In genomic region chr18:48616484-48617255, GRCh38 we compare ENCODE assay signal across 26 cellular contexts.
DNase-seq lines count a peak whose midpoint lies in the region; ATAC-seq, FAIRE-seq and TF ChIP-seq lines count a peak whose summit lies in the region.
"Had no signal": no experiment of that assay in that cellular context is flagged by ENCODE, and none has a peak within 500 bp of the region (broad histone marks: within the 10 kb centered on the region; RNA-seq: fewer than 3 reads in every experiment).

No MANE protein-coding gene starts in this region.

- peak; percentile 24 for DNase-seq in Right ventricle myocardium superior
- no peak for DNase-seq in left cardiac atrium
- no peak for DNase-seq in H1 (ENCODE audit: low read depth in 1 of 2, low spot score in 2 of 2)
- DNase-seq in keratinocyte (ENCODE audit: low read depth, low spot score), result no peak
- no peak for DNase-seq in tibial artery
- no peak for DNase-seq in NCI-H1694 treated with DMSO at 0.1 percent for 48 hours (lab: John Stamatoyannopoulos, UW)
- DNase-seq: activated CD4-positive, alpha-beta T cell treated with anti-CD3 and anti-CD28 coated beads for 36 hours; activated T-cell treated with anti-CD3 and anti-CD28 coated beads, Interleukin-2, amount 50 U/mL, for 24 hours; AML-193; brain microvascular endothelial cell; CD8-positive, alpha-beta memory T cell; cortex of kidney; endodermal cell; NCI-H1417 treated with DMSO at 0.1 percent for 48 hours; NCI-H524; nephron progenitor cell; NK-92 treated with Interleukin-12 subunit alpha and Interleukin-12 subunit beta, amount 100 ng/mL, for 24 hours; sigmoid colon; T-helper 17 cell had no signal

- no peak overlapping the region for H3K14ac ChIP-seq in H1 (ENCODE audit: insufficient read length)

- H3K4me1 ChIP-seq in H1 (replicated peaks in 1 of 4; ENCODE audit: control insufficient read depth in 3 of 4, insufficient read depth in 4 of 4, low read length in 3 of 4) (peaks cover 4 to 16% (median 11%) of the 10 kb centered on the region in 4 experiments), keratinocyte (ENCODE audit: control insufficient read depth, extremely low read depth, insufficient read depth, low read length) (peaks cover 22% of the 10 kb centered on the region), tibial artery (peaks cover 0 to 59% (median 53%) of the 10 kb centered on the region in 4 donors)

- H3K56ac ChIP-seq in H1 (replicated peaks; ENCODE audit: insufficient read length, low read depth, low read length), result no peak overlapping the region

- CTCF ChIA-PET in H1 (lab: Charles Lee; ENCODE audit: partially characterized antibody), result interaction anchor here (1.0 to 1.9 kb wide), 4 partner anchors 11 to 23 kb away, joined by 3 to 6 read pairs (median 6); no protein-coding TSS in a partner anchor

- no peak overlapping the region for H3K27ac ChIP-seq in H1 (ENCODE audit: low read depth, low read length)
- no peak overlapping the region for H3K27ac ChIP-seq in keratinocyte (ENCODE audit: control insufficient read depth, insufficient read depth, low read length)
- peak overlapping the region; percentile 38 to 46 for H3K27ac ChIP-seq in tibial artery
- H3K27ac ChIP-seq: brain microvascular endothelial cell, parathyroid adenoma, SK-N-MC had no signal

- H4K20me1 ChIP-seq in H1 (replicated peaks in 1 of 2; ENCODE audit: control insufficient read depth in 1 of 2, insufficient read depth in 2 of 2, low read length in 2 of 2) (no peaks in the 10 kb centered on the region), keratinocyte (ENCODE audit: control insufficient read depth, extremely low read depth, insufficient read depth, low read length) (peaks cover 15% of the 10 kb centered on the region)

- TF ChIP-seq EP300 in H1 (IDR thresholded peaks at IDR 0.05; ENCODE audit: borderline replicate concordance in 1 of 2, low read depth in 2 of 2, low read length in 2 of 2), result no peak

- H2AFZ ChIP-seq in H1 (ENCODE audit: low read length), result no peak overlapping the region
- no peak overlapping the region for H2AFZ ChIP-seq in keratinocyte (ENCODE audit: control insufficient read depth, low read length)
- H2AFZ ChIP-seq: parathyroid adenoma had no signal

- no peaks in the 10 kb centered on the region for H3K23me2 ChIP-seq in H1 (ENCODE audit: low read depth, low read length)

- no peak overlapping the region for H3K23ac ChIP-seq in H1 (ENCODE audit: insufficient read length)

- no peak overlapping the region for H2BK15ac ChIP-seq in H1 (ENCODE audit: low read length)

- POLR2A ChIA-PET in H1 (lab: Charles Lee; ENCODE audit: partially characterized antibody), result no interaction called here

- no peak overlapping the region for H2BK12ac ChIP-seq in H1 (ENCODE audit: low read depth, low read length)

- WGBS in H1 (ENCODE audit: extremely low coverage in 1 of 2, insufficient coverage in 1 of 2, insufficient read length in 1 of 2, insufficient replicate concordance in 2 of 2, low coverage in 1 of 2, low lambda C conversion rate in 2 of 2, missing lambda C conversion rate in 1 of 2), 2 experiments, result 93% methylated on average over 8 of the region's 8 CpGs; no CpG with 5 or more reads in 1 of the 2 experiments

- TF ChIP-seq POLR2A in H1 (IDR thresholded peaks at IDR 0.05; ENCODE audit: control extremely low read depth in 1 of 2, low read depth in 2 of 2, low read length in 2 of 2), result no peak

- no peak overlapping the region for H4K8ac ChIP-seq in H1 (ENCODE audit: extremely low read depth, insufficient read depth, low read length)

- H3K4ac ChIP-seq in H1 (replicated peaks; ENCODE audit: insufficient read length, low read depth, low read length), result no peak overlapping the region

- H2BK120ac ChIP-seq in H1 (replicated peaks; ENCODE audit: low read depth, low read length), result no peak overlapping the region

- dilution Hi-C loops in keratinocyte (cut with MboI; ENCODE audit: extremely low pct_ligation_motif_present, low sequenced_read_pairs), result no loop called here

- no peak overlapping the region for H4K91ac ChIP-seq in H1 (replicated peaks; ENCODE audit: insufficient read length, low read length)

- no peak overlapping the region for H3K4me3 ChIP-seq in H1 (ENCODE audit: extremely low read depth in 1 of 4, insufficient read depth in 2 of 4, low read depth in 3 of 4, low read length in 4 of 4)
- no peak overlapping the region for H3K4me3 ChIP-seq in keratinocyte (ENCODE audit: control insufficient read depth in 2 of 3, extremely low read depth in 1 of 3, insufficient read depth in 2 of 3, low read depth in 1 of 3, low read length in 3 of 3)
- no peak overlapping the region for H3K4me3 ChIP-seq in tibial artery
- H3K4me3 ChIP-seq: K562, mucosa of descending colon, sigmoid colon, SK-N-MC had no signal

- TF ChIP-seq RAD21 in H1 (IDR thresholded peaks at IDR 0.05 in 1 of 2, conservative IDR thresholded peaks at IDR 0.05 in 1 of 2; ENCODE audit: low read depth in 2 of 2, low read length in 2 of 2), result no peak

- H2BK20ac ChIP-seq in H1 (ENCODE audit: low read length), result no peak overlapping the region

- H3K4me2 ChIP-seq in H1 (ENCODE audit: insufficient read depth in 1 of 2, low read depth in 2 of 2, low read length in 2 of 2), result no peak overlapping the region
- H3K4me2 ChIP-seq in keratinocyte (ENCODE audit: control insufficient read depth, extremely low read depth, insufficient read depth, low read depth, low read length), result peak overlapping the region; percentile 35

- peaks cover 0 to 3% of the 10 kb centered on the region in 2 experiments; a peak in 2 of 4 replicates for H3K79me2 ChIP-seq in H1 (ENCODE audit: control insufficient read depth in 1 of 2, insufficient read depth in 2 of 2, low read length in 2 of 2)
- H3K79me2 ChIP-seq in keratinocyte (ENCODE audit: control insufficient read depth, insufficient read depth, low read length), result peaks cover 7% of the 10 kb centered on the region

- H2BK5ac ChIP-seq in H1 (ENCODE audit: low read depth, low read length), result no peak overlapping the region

- no peaks in the 10 kb centered on the region for H3K79me1 ChIP-seq in H1 (ENCODE audit: low read depth, low read length)

- no peak overlapping the region for H4K5ac ChIP-seq in H1 (ENCODE audit: insufficient read length, low read depth, low read length)

- H3K27me3 ChIP-seq in H1 (replicated peaks in 1 of 4; ENCODE audit: control insufficient read depth in 3 of 4, extremely low read depth in 1 of 4, insufficient read depth in 3 of 4, low read length in 3 of 4), result no peaks in the 10 kb centered on the region
- H3K27me3 ChIP-seq in keratinocyte (ENCODE audit: control insufficient read depth, extremely low read depth, insufficient read depth, low read length), result no peaks in the 10 kb centered on the region
- no peaks in the 10 kb centered on the region for H3K27me3 ChIP-seq in tibial artery
- H3K27me3 ChIP-seq: brain microvascular endothelial cell, sigmoid colon had no signal

- FAIRE-seq in H1 (lab: Jason Lieb, UNC), result no peak
- peak; percentile 85 for FAIRE-seq in keratinocyte (lab: Jason Lieb, UNC)
- FAIRE-seq: K562, RCC 7860 had no signal

- intact Hi-C loops in Right ventricle myocardium superior (cut with DNase I) (no loop called here), left cardiac atrium (cut with DNase I) (no loop called here), tibial artery (cut with DNase I; ENCODE audit: low total_unique reads) (loop anchor here (10.0 kb wide), 1 partner anchor 48 kb away; no protein-coding TSS in a partner anchor)

- peak overlapping the region; percentile 27; the same call in 1 of the 2 replicates for H3K18ac ChIP-seq in H1 (ENCODE audit: extremely low read depth, low read length)

- no peak for TF ChIP-seq CTCF in H1 (IDR thresholded peaks at IDR 0.05; ENCODE audit: control extremely low read depth in 1 of 3, insufficient read depth in 1 of 3, low read depth in 1 of 3, low read length in 3 of 3)
- TF ChIP-seq CTCF in keratinocyte (optimal IDR thresholded peaks at IDR 0.05 in 1 of 3, IDR thresholded peaks at IDR 0.05 in 1 of 3, conservative IDR thresholded peaks at IDR 0.05 in 1 of 3; ENCODE audit: extremely low read depth in 1 of 3, insufficient read depth in 2 of 3, low read length in 3 of 3), result no peak
- TF ChIP-seq CTCF in tibial artery (IDR thresholded peaks at IDR 0.05), result no peak

- H3K9me3 ChIP-seq in H1 (ENCODE audit: insufficient read depth in 2 of 2, low read depth in 1 of 2, low read length in 1 of 2) (no peaks in the 10 kb centered on the region), keratinocyte (ENCODE audit: control insufficient read depth, low read depth, low read length) (no peaks in the 10 kb centered on the region), tibial artery (no peaks in the 10 kb centered on the region)
- H3K9me3 ChIP-seq: mucosa of descending colon, sigmoid colon had no signal

- peaks cover 6% of the 10 kb centered on the region for H3K9me1 ChIP-seq in keratinocyte (ENCODE audit: control insufficient read depth, extremely low read depth, insufficient read depth, low read length)

- ATAC-seq in Right ventricle myocardium superior (ENCODE audit: poor library complexity) (peak; percentile 37), left cardiac atrium (no peak), HG03342 (IDR thresholded peaks at IDR 0.05; ENCODE audit: unreplicated experiment) (no peak), GM18511 (IDR thresholded peaks at IDR 0.05; ENCODE audit: unreplicated experiment) (no peak)
- ATAC-seq: activated CD4-positive, alpha-beta T cell treated with anti-CD3 and anti-CD28 coated beads for 36 hours; K562; T-helper 17 cell had no signal

- H2AK5ac ChIP-seq in H1 (ENCODE audit: low read depth, low read length), result no peak overlapping the region

- H3K9ac ChIP-seq in H1 (replicated peaks in 1 of 4; ENCODE audit: extremely low read depth in 1 of 4, low read depth in 3 of 4, low read length in 3 of 4) (no peak overlapping the region), keratinocyte (ENCODE audit: control insufficient read depth, extremely low read depth, insufficient read depth, low read length) (no peak overlapping the region)
- H3K9ac ChIP-seq: parathyroid adenoma had no signal

- no peaks in the 10 kb centered on the region; a peak in 1 of 8 replicates for H3K36me3 ChIP-seq in H1 (ENCODE audit: control insufficient read depth in 2 of 4, insufficient read depth in 4 of 4, low read length in 3 of 4)
- H3K36me3 ChIP-seq in keratinocyte (ENCODE audit: control insufficient read depth in 2 of 2, extremely low read depth in 1 of 2, insufficient read depth in 2 of 2, low read length in 2 of 2), result peaks cover 0 to 11% of the 10 kb centered on the region in 2 experiments
- peaks cover 0 to 20% (median 17%) of the 10 kb centered on the region in 3 donors for H3K36me3 ChIP-seq in tibial artery

TF ChIP-seq in H1, 55 proteins besides CTCF, POLR2A, EP300 and RAD21:
- TF ChIP-seq SIRT6 (IDR thresholded peaks at IDR 0.05; ENCODE audit: low read length), result no peak

Comparison
In these comparisons a context has a peak if more than half of its experiments do, and no peak if none do; other contexts are left out.
1. H3K27ac ChIP-seq: peak in tibial artery (2 of 2); none in H1 (single experiment) and keratinocyte (single experiment).